ENCODE assay signal across 1 cellular context in genomic region chr21:29076731-29077640, GRCh38.
TF ChIP-seq lines count a peak whose summit lies in the region.

No MANE protein-coding gene starts in this region.

TF ChIP-seq in K562, 482 proteins besides CTCF, POLR2A, EP300 and RAD21:
- TF ChIP-seq FOXP1 (CRISPR knock-in tag; IDR thresholded peaks at IDR 0.05) (0 out of 2 replicates have a peak, but pooled peaks have one; percentile 15), NFYB (IDR thresholded peaks at IDR 0.05; ENCODE audit: extremely low read depth, insufficient read length) (peak; percentile 63)
- TF ChIP-seq, protein P1, sequence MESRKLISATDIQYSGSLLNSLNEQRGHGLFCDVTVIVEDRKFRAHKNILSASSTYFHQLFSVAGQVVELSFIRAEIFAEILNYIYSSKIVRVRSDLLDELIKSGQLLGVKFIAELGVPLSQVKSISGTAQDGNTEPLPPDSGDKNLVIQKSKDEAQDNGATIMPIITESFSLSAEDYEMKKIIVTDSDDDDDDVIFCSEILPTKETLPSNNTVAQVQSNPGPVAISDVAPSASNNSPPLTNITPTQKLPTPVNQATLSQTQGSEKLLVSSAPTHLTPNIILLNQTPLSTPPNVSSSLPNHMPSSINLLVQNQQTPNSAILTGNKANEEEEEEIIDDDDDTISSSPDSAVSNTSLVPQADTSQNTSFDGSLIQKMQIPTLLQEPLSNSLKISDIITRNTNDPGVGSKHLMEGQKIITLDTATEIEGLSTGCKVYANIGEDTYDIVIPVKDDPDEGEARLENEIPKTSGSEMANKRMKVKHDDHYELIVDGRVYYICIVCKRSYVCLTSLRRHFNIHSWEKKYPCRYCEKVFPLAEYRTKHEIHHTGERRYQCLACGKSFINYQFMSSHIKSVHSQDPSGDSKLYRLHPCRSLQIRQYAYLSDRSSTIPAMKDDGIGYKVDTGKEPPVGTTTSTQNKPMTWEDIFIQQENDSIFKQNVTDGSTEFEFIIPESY (CRISPR knock-in tag; IDR thresholded peaks at IDR 0.05) = peak; percentile 51; the same call in 1 of the 2 replicates
